Comparison of ENCODE assay signal across 8 cellular contexts in genomic region chr3:49019941-49020334, GRCh38. TPM values are rescaled to one million over a fixed set of nuclear protein-coding genes. Genes with fewer than 3 reads are reported as not detected.
A peak's percentile ranks its signal among the peaks of the same experiment; 100 is the strongest.
DNase-seq lines count a peak whose midpoint lies in the region; ATAC-seq and TF ChIP-seq lines count a peak whose summit lies in the region.

No MANE protein-coding gene starts in this region.

- peaks cover 0 to 40% of the 10 kb centered on the region in 2 donors for H3K36me3 ChIP-seq in gastroesophageal sphincter

- no peaks in the 10 kb centered on the region for H3K27me3 ChIP-seq in gastroesophageal sphincter

- peaks cover 18% of the 10 kb centered on the region for H3K36me3 Mint-ChIP-seq in T-cell
- H3K36me3 Mint-ChIP-seq in stimulated activated naive B cell treated with anti-CD40 and anti-IgM and Interleukin-4, amounts not matched to agents 10 μg/mL and 1 μg/mL and 100 μg/mL, for 72 hours, result peaks cover 52% of the 10 kb centered on the region in 2 donors

- no peak for TF ChIP-seq CTCF in gastroesophageal sphincter (IDR thresholded peaks at IDR 0.05)

- peaks cover 0 to 68% (median 28%) of the 10 kb centered on the region in 3 donors for H3K4me1 ChIP-seq in gastroesophageal sphincter

- 0% methylated on average over 1 of the region's 12 CpGs; no CpG with 5 or more reads in 1 of the 2 donors for WGBS in gastroesophageal sphincter (ENCODE audit: low coverage in 1 of 2), 2 donors

- CTCF ChIA-PET in T-cell (lab: Charles Lee), result interaction anchor here (0.6 to 3.6 kb wide), 6 partner anchors 11 to 362 kb away, joined by 3 to 46 read pairs (median 5); partner anchors contain the start of gene WDR6 (in 2 of the 2)

- H3K27ac Mint-ChIP-seq in T-cell, result peak overlapping the region; percentile 76 to 78
- H3K27ac Mint-ChIP-seq in stimulated activated naive B cell treated with anti-CD40 and anti-IgM and Interleukin-4, amounts not matched to agents 10 μg/mL and 1 μg/mL and 100 μg/mL, for 72 hours, result peak overlapping the region; percentile 99

- peak; percentile 63 for DNase-seq in SIG-M5 treated with dmso at 0.1 percent for 504 hours (lab: John Stamatoyannopoulos, UW; ENCODE audit: unreplicated experiment)
- DNase-seq in SIG-M5 (lab: John Stamatoyannopoulos, UW), result no peak
- no peak for DNase-seq in T-cell
- DNase-seq in stimulated activated naive B cell treated with anti-CD40 and anti-IgM and Interleukin-4, amounts not matched to agents 10 μg/mL and 1 μg/mL and 100 μg/mL, for 72 hours, result no peak
- no peak for DNase-seq in NCI-H2029 (lab: John Stamatoyannopoulos, UW)

- no peak for TF ChIP-seq EP300 in gastroesophageal sphincter (IDR thresholded peaks at IDR 0.05)

- no peaks in the 10 kb centered on the region for H3K27me3 Mint-ChIP-seq in T-cell
- H3K27me3 Mint-ChIP-seq in stimulated activated naive B cell treated with anti-CD40 and anti-IgM and Interleukin-4, amounts not matched to agents 10 μg/mL and 1 μg/mL and 100 μg/mL, for 72 hours, result no peaks in the 10 kb centered on the region

- no peak for ATAC-seq in T-cell (replicated peaks in 1 of 4)
- no peak for ATAC-seq in gastroesophageal sphincter
- ATAC-seq in stimulated activated naive B cell treated with anti-CD40 and anti-IgM and Interleukin-4, amounts not matched to agents 10 μg/mL and 1 μg/mL and 100 μg/mL, for 72 hours (replicated peaks), result no peak
- no peak for ATAC-seq in GM18907 (IDR thresholded peaks at IDR 0.05; ENCODE audit: unreplicated experiment)
- ATAC-seq in HG02798 (IDR thresholded peaks at IDR 0.05; ENCODE audit: poor library complexity, unreplicated experiment), result no peak

- H3K27ac ChIP-seq in gastroesophageal sphincter, result peak overlapping the region; percentile 98 to 100 (median 100)

- H3K4me3 ChIP-seq in gastroesophageal sphincter, result peak overlapping the region in 1 of 2 donors; percentile 96

- POLR2A ChIA-PET in T-cell (lab: Charles Lee), result interaction anchor here (0.5 to 1.5 kb wide), 5 partner anchors 10 to 53 kb away, joined by 3 to 11 read pairs (median 5); partner anchors contain the start of gene WDR6 (in 1 of the 2)

- TF ChIP-seq POLR2A in gastroesophageal sphincter (IDR thresholded peaks at IDR 0.05), result no peak

- H3K4me1 Mint-ChIP-seq in T-cell, result peaks cover 47 to 54% (median 52%) of the 10 kb centered on the region in 3 donors
- H3K4me1 Mint-ChIP-seq in stimulated activated naive B cell treated with anti-CD40 and anti-IgM and Interleukin-4, amounts not matched to agents 10 μg/mL and 1 μg/mL and 100 μg/mL, for 72 hours, result peaks cover 29 to 64% of the 10 kb centered on the region in 2 donors

- H3K4me3 Mint-ChIP-seq in T-cell, result peak overlapping the region; percentile 90 to 93 (median 91)
- H3K4me3 Mint-ChIP-seq in stimulated activated naive B cell treated with anti-CD40 and anti-IgM and Interleukin-4, amounts not matched to agents 10 μg/mL and 1 μg/mL and 100 μg/mL, for 72 hours, result peak overlapping the region; percentile 91 to 95

- H3K9me3 Mint-ChIP-seq in T-cell, result no peaks in the 10 kb centered on the region
- H3K9me3 Mint-ChIP-seq in stimulated activated naive B cell treated with anti-CD40 and anti-IgM and Interleukin-4, amounts not matched to agents 10 μg/mL and 1 μg/mL and 100 μg/mL, for 72 hours, result no peaks in the 10 kb centered on the region

- no peaks in the 10 kb centered on the region for H3K9me3 ChIP-seq in gastroesophageal sphincter

RNA-seq across cellular contexts. Expression of gene DALRD3, which starts 1.6 kb away (rescaled TPM):
- 10 to 100 TPM; 20.8 to 35.1 (median 30.3) TPM for total RNA-seq in T-cell
- 10 to 100 TPM; 11.8 to 29.0 (median 24.6) TPM for total RNA-seq in gastroesophageal sphincter

RNA-seq across cellular contexts. Expression of gene NDUFAF3, which starts 2.0 kb away (rescaled TPM):
- total RNA-seq in T-cell (10 to 100 TPM; 62.8 to 92.1 (median 78.1) TPM), gastroesophageal sphincter (100 to 1,000 TPM in 3 of 4 donors, 10 to 100 TPM in 1; 79.4 to 131 (median 105) TPM)

RNA-seq across cellular contexts. Expression of gene IMPDH2, which starts 9.3 kb away (rescaled TPM):
- total RNA-seq in T-cell (100 to 1,000 TPM; 110 to 160 (median 149) TPM), gastroesophageal sphincter (100 to 1,000 TPM in 3 of 4 donors, 10 to 100 TPM in 1; 89.8 to 179 (median 118) TPM)

RNA-seq across cellular contexts. Expression of gene WDR6, which starts 12.7 kb away (rescaled TPM):
- total RNA-seq in T-cell (100 to 1,000 TPM; 204 to 300 (median 293) TPM), gastroesophageal sphincter (100 to 1,000 TPM in 2 of 4 donors, 10 to 100 TPM in 2; 61.5 to 110 (median 99.0) TPM)

RNA-seq across cellular contexts. Expression of gene P4HTM, which starts 29.9 kb away (rescaled TPM):
- 10 to 100 TPM; 40.4 to 79.0 (median 73.6) TPM for total RNA-seq in T-cell
- total RNA-seq in gastroesophageal sphincter, result 10 to 100 TPM; 29.1 to 38.9 (median 35.2) TPM
